Comparison of ENCODE assay signal across 10 cellular contexts in genomic region chr22:43891360-43892182, GRCh38. TPM values are rescaled to one million over a fixed set of nuclear protein-coding genes. Genes with fewer than 3 reads are reported as not detected.
DNase-seq lines count a peak whose midpoint lies in the region; ATAC-seq, FAIRE-seq and TF ChIP-seq lines count a peak whose summit lies in the region.
"Had no signal": no experiment of that assay in that cellular context is flagged by ENCODE, and none has a peak within 500 bp of the region (broad histone marks: within the 10 kb centered on the region; RNA-seq: fewer than 3 reads in every experiment).

PNPLA5 (minus strand) TSS chr22:43892013; CDS start chr22:43891880, 133 bp downstream.

- no peak within 1 kb of the TSS for H3K27ac Mint-ChIP-seq in stimulated activated naive B cell treated with anti-CD40 and anti-IgM and Interleukin-4, amounts not matched to agents 10 μg/mL and 1 μg/mL and 100 μg/mL, for 72 hours

- peak within 1 kb of the TSS in 1 of 2 donors; percentile 60 for H3K4me3 Mint-ChIP-seq in stimulated activated naive B cell treated with anti-CD40 and anti-IgM and Interleukin-4, amounts not matched to agents 10 μg/mL and 1 μg/mL and 100 μg/mL, for 72 hours

- no peaks in the 10 kb centered on the region for H3K9me3 Mint-ChIP-seq in stimulated activated naive B cell treated with anti-CD40 and anti-IgM and Interleukin-4, amounts not matched to agents 10 μg/mL and 1 μg/mL and 100 μg/mL, for 72 hours

- H3K9me3 ChIP-seq in kidney (ENCODE audit: control insufficient read depth in 1 of 2, low read length in 2 of 2), result no peaks in the 10 kb centered on the region

- intact Hi-C loops in kidney (cut with DNase I), result no loop called here

- peaks cover 0 to 2% of the 10 kb centered on the region in 2 donors for H3K4me1 ChIP-seq in kidney (ENCODE audit: control insufficient read depth in 1 of 2, insufficient read depth in 1 of 2, low read depth in 1 of 2, low read length in 2 of 2)

- H3K4me1 Mint-ChIP-seq in stimulated activated naive B cell treated with anti-CD40 and anti-IgM and Interleukin-4, amounts not matched to agents 10 μg/mL and 1 μg/mL and 100 μg/mL, for 72 hours, result peaks cover 3 to 8% of the 10 kb centered on the region in 2 donors

- H3K27ac ChIP-seq in kidney (ENCODE audit: low read depth in 2 of 2, low read length in 2 of 2), result no peak within 1 kb of the TSS

- no peak for TF ChIP-seq CTCF in kidney (IDR thresholded peaks at IDR 0.05; ENCODE audit: borderline replicate concordance, extremely low read depth, insufficient read depth)

- FAIRE-seq in kidney (lab: Jason Lieb, UNC), result no peak

- H3K9ac ChIP-seq in kidney (ENCODE audit: low read length in 2 of 2), result no peak within 1 kb of the TSS

- H3K27me3 Mint-ChIP-seq in stimulated activated naive B cell treated with anti-CD40 and anti-IgM and Interleukin-4, amounts not matched to agents 10 μg/mL and 1 μg/mL and 100 μg/mL, for 72 hours, result peaks cover 49 to 77% of the 10 kb centered on the region in 2 donors

- peak; percentile 67 for DNase-seq in activated effector memory CD4-positive, alpha-beta T cell treated with anti-CD3 and anti-CD28 coated beads, Interleukin-2, amount 50 U/mL, for 16 hours
- no peak for DNase-seq in activated effector memory CD4-positive, alpha-beta T cell treated with Interleukin-2 at 50 U/mL for 16 hours
- DNase-seq in activated naive CD4-positive, alpha-beta T cell treated with anti-CD3 and anti-CD28 coated beads, Interleukin-2, amount 50 U/mL, for 16 hours, result peak; percentile 31
- DNase-seq in kidney (peak; percentile 65), NCI-H2107 treated with DMSO at 0.1 percent for 48 hours (lab: John Stamatoyannopoulos, UW; ENCODE audit: unreplicated experiment) (no peak)
- no peak for DNase-seq in stimulated activated naive B cell treated with anti-CD40 and anti-IgM and Interleukin-4, amounts not matched to agents 10 μg/mL and 1 μg/mL and 100 μg/mL, for 72 hours
- DNase-seq: NCI-H2107 had no signal

- H3K36me3 Mint-ChIP-seq in stimulated activated naive B cell treated with anti-CD40 and anti-IgM and Interleukin-4, amounts not matched to agents 10 μg/mL and 1 μg/mL and 100 μg/mL, for 72 hours, result no peaks in the 10 kb centered on the region

- peak; percentile 58 to 61 for ATAC-seq in stimulated activated naive B cell treated with anti-CD40 and anti-IgM and Interleukin-4, amounts not matched to agents 10 μg/mL and 1 μg/mL and 100 μg/mL, for 72 hours (replicated peaks)
- ATAC-seq in GM18873 (IDR thresholded peaks at IDR 0.05; ENCODE audit: low FRiP score, unreplicated experiment) (no peak), GM21619 (IDR thresholded peaks at IDR 0.05; ENCODE audit: unreplicated experiment) (no peak)

- H3K4me3 ChIP-seq in kidney (ENCODE audit: low read length in 2 of 2), result no peak within 1 kb of the TSS

- no peaks in the 10 kb centered on the region for H3K36me3 ChIP-seq in kidney (ENCODE audit: control insufficient read depth in 1 of 2, insufficient read depth in 2 of 2, low read length in 2 of 2)

RNA-seq across cellular contexts. Expression of gene PNPLA5, which starts in this region (rescaled TPM):
- total RNA-seq in kidney, result not detected
- polyA plus RNA-seq in kidney (ENCODE audit: insufficient read depth, low read depth, low replicate concordance), result not detected
- total RNA-seq: kidney epithelial cell had no signal

Comparison
In these comparisons a context has a peak if more than half of its experiments do, and no peak if none do; other contexts are left out.
1. DNase-seq: peak in activated effector memory CD4-positive, alpha-beta T cell treated with anti-CD3 and anti-CD28 coated beads, Interleukin-2, amount 50 U/mL, for 16 hours (single experiment) and activated naive CD4-positive, alpha-beta T cell treated with anti-CD3 and anti-CD28 coated beads, Interleukin-2, amount 50 U/mL, for 16 hours (single experiment); none in activated effector memory CD4-positive, alpha-beta T cell treated with Interleukin-2 at 50 U/mL for 16 hours (single experiment), stimulated activated naive B cell treated with anti-CD40 and anti-IgM and Interleukin-4, amounts not matched to agents 10 μg/mL and 1 μg/mL and 100 μg/mL, for 72 hours (single experiment) and NCI-H2107 treated with DMSO at 0.1 percent for 48 hours (single experiment).
2. Peak in DNase-seq in kidney; RNA of the gene not detected or under 1 TPM.
3. ATAC-seq: peak in stimulated activated naive B cell treated with anti-CD40 and anti-IgM and Interleukin-4, amounts not matched to agents 10 μg/mL and 1 μg/mL and 100 μg/mL, for 72 hours (2 of 2); none in GM18873 (single experiment) and GM21619 (single experiment).